In the genomic region with DNA sequence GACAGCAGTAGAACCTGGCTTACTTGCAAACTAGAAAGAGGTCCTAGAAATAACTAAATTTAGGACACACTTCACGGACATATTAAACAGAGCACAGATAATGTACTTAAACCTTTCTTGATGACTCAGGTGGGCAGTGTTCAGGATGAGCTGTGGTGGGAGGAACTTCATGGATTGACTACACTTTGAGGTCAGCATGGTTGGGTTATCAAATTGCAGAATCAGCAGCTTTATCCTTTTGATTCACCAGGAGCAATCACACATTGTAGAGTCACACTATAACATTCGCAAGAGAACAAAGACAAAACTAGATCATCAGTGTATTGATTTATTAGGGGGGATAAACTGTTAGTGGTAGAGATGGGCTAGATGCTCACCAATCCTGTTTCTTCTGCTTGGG, we compare ENCODE assay signal across 17 cellular contexts. TPM values are rescaled to one million over a fixed set of nuclear protein-coding genes. Genes with fewer than 3 reads are reported as not detected.
DNase-seq lines count a peak whose midpoint lies in the region; ATAC-seq, FAIRE-seq and TF ChIP-seq lines count a peak whose summit lies in the region.
"Had no signal": no experiment of that assay in that cellular context is flagged by ENCODE, and none has a peak within 500 bp of the region (broad histone marks: within the 10 kb centered on the region; RNA-seq: fewer than 3 reads in every experiment).

No MANE protein-coding gene starts in this region.

- intact Hi-C loops in IMR-90 (cut with micrococcal nuclease) (no loop called here), prostate gland (cut with DNase I) (no loop called here)

- no peaks in the 10 kb centered on the region for H3K36me3 ChIP-seq in CD8-positive, alpha-beta memory T cell (ENCODE audit: insufficient read depth, low read length)
- H3K36me3 ChIP-seq in IMR-90 (ENCODE audit: control insufficient read depth, insufficient read depth, low read length) (no peaks in the 10 kb centered on the region), prostate gland (no peaks in the 10 kb centered on the region)
- H3K36me3 ChIP-seq: gastrocnemius medialis, left lung had no signal

- no peak overlapping the region for H2BK120ac ChIP-seq in IMR-90 (ENCODE audit: low read depth, low read length)

- no peak overlapping the region for H4K91ac ChIP-seq in IMR-90 (ENCODE audit: insufficient read depth, low read depth, low read length)

- H3K4me3 Mint-ChIP-seq in CD8-positive, alpha-beta memory T cell = peak overlapping the region in 6 of 7 donors; percentile 11 to 75 (median 68)
- H3K4me3 Mint-ChIP-seq in effector memory CD8-positive, alpha-beta T cell = peak overlapping the region; percentile 43 to 63
- H3K4me3 Mint-ChIP-seq in natural killer cell treated with Interleukin-12 subunit alpha and Interleukin-12 subunit beta and Interleukin-15 and Interleukin-18, amount 100 ng/mL, for 72 hours = peak overlapping the region; percentile 68

- in situ Hi-C loops in IMR-90 (cut with MboI; ENCODE audit: low sequenced_read_pairs) = no loop called here

- no peak overlapping the region for H3K18ac ChIP-seq in IMR-90 (ENCODE audit: low read depth, low read length)

- no peak overlapping the region for H3K4ac ChIP-seq in IMR-90 (ENCODE audit: low read depth, low read length)

- no peak overlapping the region for H2BK5ac ChIP-seq in IMR-90 (ENCODE audit: low read depth, low read length, poor library complexity, severe bottlenecking)

- H2BK15ac ChIP-seq in IMR-90 (ENCODE audit: low read depth, low read length) = no peak overlapping the region

- no peaks in the 10 kb centered on the region for H4K20me1 ChIP-seq in IMR-90 (ENCODE audit: insufficient read depth, low read length)

- no TSS peak for BruUV-seq in IMR-90 (replicated peaks; lab: Mats Ljungman, UMichigan)

- H3K4me3 ChIP-seq in CD8-positive, alpha-beta memory T cell (ENCODE audit: low read length) = no peak overlapping the region
- H3K4me3 ChIP-seq in IMR-90 (ENCODE audit: insufficient read depth, low read depth, low read length) (no peak overlapping the region), prostate gland (no peak overlapping the region)
- H3K4me3 ChIP-seq: GM12878, left lung had no signal

- H2AK5ac ChIP-seq in IMR-90 (ENCODE audit: low read depth, low read length) = no peak overlapping the region

- no peaks in the 10 kb centered on the region for H3K79me1 ChIP-seq in IMR-90 (ENCODE audit: low read depth in 1 of 2, low read length in 2 of 2)

- no peaks in the 10 kb centered on the region for H3K9me3 ChIP-seq in CD8-positive, alpha-beta memory T cell (ENCODE audit: low read length)
- H3K9me3 ChIP-seq in IMR-90 (ENCODE audit: control insufficient read depth, insufficient read depth, low read length) (no peaks in the 10 kb centered on the region; the same call in 1 of the 2 replicates), prostate gland (no peaks in the 10 kb centered on the region)
- H3K9me3 ChIP-seq: gastrocnemius medialis had no signal

- H3K23ac ChIP-seq in IMR-90 (ENCODE audit: low read depth, low read length) = no peak overlapping the region

- dilution Hi-C loops in IMR-90 (cut with HindIII; ENCODE audit: low sequenced_read_pairs, unreplicated experiment) = no loop called here

- H3K27ac Mint-ChIP-seq in CD8-positive, alpha-beta memory T cell = no peak overlapping the region
- peak overlapping the region in 1 of 2 donors; percentile 13 for H3K27ac Mint-ChIP-seq in effector memory CD8-positive, alpha-beta T cell
- no peak overlapping the region for H3K27ac Mint-ChIP-seq in natural killer cell treated with Interleukin-12 subunit alpha and Interleukin-12 subunit beta and Interleukin-15 and Interleukin-18, amount 100 ng/mL, for 72 hours

- WGBS in IMR-90 (ENCODE audit: extremely low coverage in 2 of 2, insufficient read length in 1 of 2), 2 experiments = no CpG with 5 or more reads among the region's 2 CpGs
- 91% methylated on average over 2 of the region's 2 CpGs for WGBS in prostate gland

- POLR2A ChIA-PET in CD8-positive, alpha-beta memory T cell (lab: Charles Lee) = no interaction called here
- POLR2A ChIA-PET in IMR-90 (lab: Charles Lee; ENCODE audit: unreplicated experiment) = no interaction called here

- H3K4me1 Mint-ChIP-seq in CD8-positive, alpha-beta memory T cell = peaks cover 7 to 23% (median 13%) of the 10 kb centered on the region in 3 donors
- peaks cover 7 to 8% of the 10 kb centered on the region in 2 donors for H3K4me1 Mint-ChIP-seq in effector memory CD8-positive, alpha-beta T cell (ENCODE audit: low read depth in 2 of 2)
- H3K4me1 Mint-ChIP-seq in natural killer cell treated with Interleukin-12 subunit alpha and Interleukin-12 subunit beta and Interleukin-15 and Interleukin-18, amount 100 ng/mL, for 72 hours (ENCODE audit: low read depth in 2 of 2) = peaks cover 9 to 15% of the 10 kb centered on the region in 2 donors

- H3K56ac ChIP-seq in IMR-90 (ENCODE audit: extremely low read depth, insufficient read depth, low read length) = no peak overlapping the region

- no peak overlapping the region for H2AFZ ChIP-seq in IMR-90 (replicated peaks; ENCODE audit: low read length, poor library complexity)

- no peak overlapping the region for H3K4me2 ChIP-seq in IMR-90 (ENCODE audit: low read depth, low read length)

- no peaks in the 10 kb centered on the region for H3K4me1 ChIP-seq in CD8-positive, alpha-beta memory T cell (ENCODE audit: insufficient read depth, low read length)
- no peaks in the 10 kb centered on the region for H3K4me1 ChIP-seq in IMR-90 (ENCODE audit: control insufficient read depth, insufficient read depth, low read length)
- H3K4me1 ChIP-seq in prostate gland (replicated peaks) = no peaks in the 10 kb centered on the region

- TF ChIP-seq RAD21 in IMR-90 (IDR thresholded peaks at IDR 0.05; ENCODE audit: low read length) = no peak

- H4K5ac ChIP-seq in IMR-90 (ENCODE audit: low read depth, low read length) = no peak overlapping the region

- H3K9ac ChIP-seq in IMR-90 (ENCODE audit: low read depth, low read length) = no peak overlapping the region

- FAIRE-seq in D721Med (lab: Jason Lieb, UNC) = no peak
- FAIRE-seq: GM12878 had no signal

- H3K27me3 ChIP-seq in CD8-positive, alpha-beta memory T cell (ENCODE audit: insufficient read depth, low read length, poor library complexity, severe bottlenecking) = peaks cover 16% of the 10 kb centered on the region
- H3K27me3 ChIP-seq in IMR-90 (ENCODE audit: control insufficient read depth, insufficient read depth, low read length) = peaks cover 15% of the 10 kb centered on the region
- H3K27me3 ChIP-seq in prostate gland (replicated peaks; ENCODE audit: insufficient read depth) = no peaks in the 10 kb centered on the region

- H3K27me3 Mint-ChIP-seq in CD8-positive, alpha-beta memory T cell = peaks cover 40 to 85% of the 10 kb centered on the region in 2 donors
- peaks cover 72 to 83% of the 10 kb centered on the region in 2 donors for H3K27me3 Mint-ChIP-seq in effector memory CD8-positive, alpha-beta T cell
- H3K27me3 Mint-ChIP-seq in natural killer cell treated with Interleukin-12 subunit alpha and Interleukin-12 subunit beta and Interleukin-15 and Interleukin-18, amount 100 ng/mL, for 72 hours = peaks cover 59 to 73% of the 10 kb centered on the region in 2 donors

- no peak overlapping the region for H3K27ac ChIP-seq in CD8-positive, alpha-beta memory T cell (ENCODE audit: low read depth, low read length)
- H3K27ac ChIP-seq in IMR-90 (ENCODE audit: insufficient read depth, low read length) (no peak overlapping the region), prostate gland (no peak overlapping the region)
- H3K27ac ChIP-seq: gastrocnemius medialis, left lung had no signal

- TF ChIP-seq POLR2A in IMR-90 (IDR thresholded peaks at IDR 0.05; ENCODE audit: low read depth, low read length) (no peak), prostate gland (IDR thresholded peaks at IDR 0.05) (no peak)

- H3K9me3 Mint-ChIP-seq in CD8-positive, alpha-beta memory T cell = peaks cover 0 to 7% (median 5%) of the 10 kb centered on the region in 5 donors
- no peaks in the 10 kb centered on the region for H3K9me3 Mint-ChIP-seq in effector memory CD8-positive, alpha-beta T cell
- peaks cover 3% of the 10 kb centered on the region for H3K9me3 Mint-ChIP-seq in natural killer cell treated with Interleukin-12 subunit alpha and Interleukin-12 subunit beta and Interleukin-15 and Interleukin-18, amount 100 ng/mL, for 72 hours

- no peak for DNase-seq in CD8-positive, alpha-beta memory T cell
- DNase-seq in IMR-90 = no peak
- no peak for DNase-seq in effector memory CD8-positive, alpha-beta T cell
- no peak for DNase-seq in natural killer cell treated with Interleukin-12 subunit alpha and Interleukin-12 subunit beta and Interleukin-15 and Interleukin-18, amount 100 ng/mL, for 72 hours (ENCODE audit: low spot score)
- DNase-seq in D721Med (ENCODE audit: insufficient read length, low spot score) = no peak
- no peak for DNase-seq in prostate gland (ENCODE audit: low spot score)
- DNase-seq: activated naive CD4-positive, alpha-beta T cell treated with anti-CD3 and anti-CD28 coated beads, Interleukin-2, amount 50 U/mL, for 16 hours; erythroblast; gastrocnemius medialis; GF-D8; left lung; NCI-H1092; NCI-H2107; NCI-H524 treated with DMSO at 0.1 percent for 48 hours; stimulated activated CD4-positive, alpha-beta T cell treated with anti-CD3 and anti-CD28 coated beads, Interleukin-4, amount 100 ng/mL, for 1 hour had no signal

- no peak overlapping the region for H4K8ac ChIP-seq in IMR-90 (ENCODE audit: low read depth in 2 of 2, low read length in 2 of 2)

- H3K9me1 ChIP-seq in IMR-90 (ENCODE audit: insufficient read depth, low read length) = no peaks in the 10 kb centered on the region

- ATAC-seq in IMR-90 (ENCODE audit: low read depth) (no peak), HG03342 (IDR thresholded peaks at IDR 0.05; ENCODE audit: unreplicated experiment) (no peak)
- no peak for ATAC-seq in effector memory CD8-positive, alpha-beta T cell (replicated peaks)
- ATAC-seq in natural killer cell treated with Interleukin-12 subunit alpha and Interleukin-12 subunit beta and Interleukin-15 and Interleukin-18, amount 100 ng/mL, for 72 hours = no peak
- ATAC-seq: GM12878 had no signal

- CTCF ChIA-PET in CD8-positive, alpha-beta memory T cell (lab: Charles Lee) = no interaction called here
- CTCF ChIA-PET in IMR-90 (lab: Yijun Ruan, JAX) = no interaction called here

- H3K36me3 Mint-ChIP-seq in CD8-positive, alpha-beta memory T cell = peaks cover 0 to 2% (median 0%) of the 10 kb centered on the region in 3 donors
- no peaks in the 10 kb centered on the region for H3K36me3 Mint-ChIP-seq in effector memory CD8-positive, alpha-beta T cell (ENCODE audit: insufficient read depth)
- peaks cover 15% of the 10 kb centered on the region for H3K36me3 Mint-ChIP-seq in natural killer cell treated with Interleukin-12 subunit alpha and Interleukin-12 subunit beta and Interleukin-15 and Interleukin-18, amount 100 ng/mL, for 72 hours

- no peak for TF ChIP-seq CTCF in IMR-90 (conservative IDR thresholded peaks at IDR 0.05; ENCODE audit: low read depth, low read length)
- TF ChIP-seq CTCF in D721Med (IDR thresholded peaks at IDR 0.05; ENCODE audit: insufficient read depth, missing control alignments) = no peak
- no peak for TF ChIP-seq CTCF in prostate gland (IDR thresholded peaks at IDR 0.05)

- no peak overlapping the region for H3K14ac ChIP-seq in IMR-90 (replicated peaks; ENCODE audit: low read depth, low read length)

- H2AK9ac ChIP-seq in IMR-90 (replicated peaks; ENCODE audit: low read depth, low read length, poor library complexity) = no peak overlapping the region

- H2BK20ac ChIP-seq in IMR-90 (ENCODE audit: low read depth, low read length) = no peak overlapping the region

RNA-seq across cellular contexts. Expression of a gene that starts 38.6 kb away (rescaled TPM):
- 10 to 100 TPM; 88.5 to 94.3 TPM for total RNA-seq in CD8-positive, alpha-beta memory T cell
- 42.8 TPM for polyA plus RNA-seq in CD8-positive, alpha-beta memory T cell
- 37.3 and 37.5 TPM in 2 replicates for total RNA-seq in IMR-90 (2012; rRNA removed)
- 35.5 and 36.1 TPM in 2 replicates for polyA plus RNA-seq in IMR-90 (2012; rRNA removed)
- 10.0 and 20.5 TPM in 2 replicates for polyA plus RNA-seq in IMR-90 (2012; cell fraction: cytosol; rRNA removed)
- 16.0 and 42.4 TPM in 2 replicates for polyA plus RNA-seq in IMR-90 (2012; cell fraction: nucleus; rRNA removed; ENCODE audit: low replicate concordance)
- 100 to 1,000 TPM in 1 of 2 donors, 10 to 100 TPM in 1; 86.9 to 140 TPM for total RNA-seq in natural killer cell treated with Interleukin-12 subunit alpha and Interleukin-12 subunit beta and Interleukin-15 and Interleukin-18, amount 100 ng/mL, for 72 hours
- 10 to 100 TPM; 19.4 to 26.7 TPM for total RNA-seq in prostate gland
